12 cellular contexts compared by ENCODE assay signal in genomic region chr20:36728986-36729385, GRCh38. TPM values are rescaled to one million over a fixed set of nuclear protein-coding genes. Genes with fewer than 3 reads are reported as not detected.
DNase-seq lines count a peak whose midpoint lies in the region; ATAC-seq and TF ChIP-seq lines count a peak whose summit lies in the region.
"Had no signal": no experiment of that assay in that cellular context is flagged by ENCODE, and none has a peak within 500 bp of the region (broad histone marks: within the 10 kb centered on the region; RNA-seq: fewer than 3 reads in every experiment).

No MANE protein-coding gene starts in this region.

- H3K27me3 Mint-ChIP-seq in effector memory CD8-positive, alpha-beta T cell, result no peaks in the 10 kb centered on the region

- peak; percentile 13 for DNase-seq in stimulated activated CD4-positive, alpha-beta T cell treated with anti-CD3 and anti-CD28 coated beads, Interleukin-1b, Interleukin-23, amount 100 ng/mL, for 48 hours
- no peak for DNase-seq in stimulated activated CD4-positive, alpha-beta T cell treated with anti-CD3 and anti-CD28 coated beads, Interleukin-2, amount 100 ng/mL, for 48 hours
- no peak for DNase-seq in effector memory CD8-positive, alpha-beta T cell
- DNase-seq in NCI-H1436 (lab: John Stamatoyannopoulos, UW), result no peak
- no peak for DNase-seq in posterior cingulate gyrus
- DNase-seq in head of caudate nucleus, result no peak
- DNase-seq in adrenal gland, result no peak
- DNase-seq: activated naive CD4-positive, alpha-beta T cell treated with anti-CD3 and anti-CD28 coated beads, Interleukin-2, amount 50 U/mL, for 16 hours had no signal

- H3K9ac ChIP-seq in OCI-LY1 (ENCODE audit: low read length), result no peak overlapping the region

- H3K36me3 Mint-ChIP-seq in effector memory CD8-positive, alpha-beta T cell (ENCODE audit: insufficient read depth), result peaks cover 6% of the 10 kb centered on the region

- peak; percentile 42 for TF ChIP-seq CTCF in OCI-LY1 (IDR thresholded peaks at IDR 0.05; ENCODE audit: low read length)
- TF ChIP-seq CTCF in adrenal gland (IDR thresholded peaks at IDR 0.05), result no peak

- H3K4me1 Mint-ChIP-seq in effector memory CD8-positive, alpha-beta T cell (ENCODE audit: low read depth in 2 of 2), result peaks cover 7 to 14% of the 10 kb centered on the region in 2 donors

- no peaks in the 10 kb centered on the region for H3K79me2 ChIP-seq in OCI-LY1 (ENCODE audit: insufficient read depth, low read length)

- no peaks in the 10 kb centered on the region for H3F3A ChIP-seq in OCI-LY1 (ENCODE audit: insufficient read depth, low read length)

- intact Hi-C loops in posterior cingulate gyrus (cut with DNase I) (no loop called here), head of caudate nucleus (cut with DNase I) (no loop called here), adrenal gland (cut with DNase I) (no loop called here)

- no peak overlapping the region for H2AFZ ChIP-seq in OCI-LY1 (ENCODE audit: low read length)

- 56 to 64% (median 59%) methylated on average over 3 of the region's 3 CpGs for WGBS in adrenal gland, 4 donors

- H3K27ac ChIP-seq in OCI-LY1 (ENCODE audit: low read depth, low read length, poor library complexity, severe bottlenecking) (no peak overlapping the region), adrenal gland (no peak overlapping the region)
- H3K27ac ChIP-seq: gastroesophageal sphincter had no signal

- no peaks in the 10 kb centered on the region for H3K9me3 Mint-ChIP-seq in effector memory CD8-positive, alpha-beta T cell
- H3K9me3 Mint-ChIP-seq: nephron had no signal

- no peak overlapping the region for H3K27ac Mint-ChIP-seq in effector memory CD8-positive, alpha-beta T cell
- H3K27ac Mint-ChIP-seq: nephron had no signal

- peak; percentile 11 for ATAC-seq in effector memory CD8-positive, alpha-beta T cell (replicated peaks)
- ATAC-seq: gastroesophageal sphincter had no signal

- H3K9me2 ChIP-seq in OCI-LY1 (ENCODE audit: low read depth, low read length), result no peaks in the 10 kb centered on the region

- H3K4me2 ChIP-seq in OCI-LY1 (ENCODE audit: low read length), result no peak overlapping the region

- H3K9me3 ChIP-seq in OCI-LY1 (ENCODE audit: low read length), result no peaks in the 10 kb centered on the region
- H3K9me3 ChIP-seq in adrenal gland (replicated peaks in 1 of 3), result no peaks in the 10 kb centered on the region
- H3K9me3 ChIP-seq: Caco-2, gastroesophageal sphincter had no signal

- H4K20me1 ChIP-seq in OCI-LY1 (ENCODE audit: insufficient read depth, low read length), result no peaks in the 10 kb centered on the region

- H3K4me1 ChIP-seq in OCI-LY1 (ENCODE audit: insufficient read depth, low read length, severe bottlenecking) (no peaks in the 10 kb centered on the region), adrenal gland (replicated peaks in 1 of 2) (peaks cover 7 to 10% of the 10 kb centered on the region in 2 donors)
- H3K4me1 ChIP-seq: Caco-2, gastroesophageal sphincter had no signal

- H3K4me3 Mint-ChIP-seq in effector memory CD8-positive, alpha-beta T cell, result no peak overlapping the region
- H3K4me3 Mint-ChIP-seq: nephron had no signal

- no peaks in the 10 kb centered on the region for H3K36me3 ChIP-seq in OCI-LY1 (ENCODE audit: insufficient read depth, low read length)
- no peaks in the 10 kb centered on the region for H3K36me3 ChIP-seq in adrenal gland (replicated peaks in 1 of 2)
- H3K36me3 ChIP-seq: gastroesophageal sphincter had no signal

- TF ChIP-seq POLR2A in adrenal gland (IDR thresholded peaks at IDR 0.05), result no peak

- no peaks in the 10 kb centered on the region for H3K27me3 ChIP-seq in OCI-LY1 (ENCODE audit: insufficient read depth, low read length)
- no peaks in the 10 kb centered on the region for H3K27me3 ChIP-seq in adrenal gland
- H3K27me3 ChIP-seq: gastroesophageal sphincter had no signal

- no peak overlapping the region for H3K4me3 ChIP-seq in OCI-LY1 (ENCODE audit: low read depth, low read length, poor library complexity, severe bottlenecking)
- H3K4me3 ChIP-seq in adrenal gland, result no peak overlapping the region
- H3K4me3 ChIP-seq: gastroesophageal sphincter had no signal

RNA-seq across cellular contexts. Expression of gene NDRG3, which starts 16.9 kb away (rescaled TPM):
- 10 to 100 TPM; 29.0 to 91.4 (median 65.7) TPM for total RNA-seq in adrenal gland
- 10 to 100 TPM; 40.4 to 54.4 (median 40.8) TPM for polyA plus RNA-seq in adrenal gland

RNA-seq across cellular contexts. Expression of gene DSN1, which starts 44.6 kb away (rescaled TPM):
- 10 to 100 TPM in 4 of 8 donors, 1 to 10 TPM in 4; 6.7 to 17.0 (median 11.1) TPM for total RNA-seq in adrenal gland
- 10 to 100 TPM; 18.5 to 23.5 (median 22.7) TPM for polyA plus RNA-seq in adrenal gland
